ENCODE assay signal across 8 cellular contexts in genomic region chr20:48493966-48494365, GRCh38.
"Had no signal": no experiment of that assay in that cellular context is flagged by ENCODE, and none has a peak within 500 bp of the region (broad histone marks: within the 10 kb centered on the region; RNA-seq: fewer than 3 reads in every experiment).

No MANE protein-coding gene starts in this region.

- H3K9ac ChIP-seq: GM23248 had no signal

- H3K9me3 ChIP-seq: HAP-1 had no signal

- H3K4me2 ChIP-seq: GM23338 had no signal

- H3K4me1 ChIP-seq: HAP-1 had no signal

- H2AFZ ChIP-seq: GM23248, GM23338 had no signal

- DNase-seq: GM23248, GOT3, H7, H9, HCEC 1CT, HFFc6 had no signal

- H3K36me3 ChIP-seq: HAP-1 had no signal

- H3K27ac ChIP-seq: GM23248 had no signal

- H3K4me3 ChIP-seq: GM23248, GM23338, HAP-1 had no signal
